Comparison of ENCODE assay signal across 1 cellular context in the genomic region with DNA sequence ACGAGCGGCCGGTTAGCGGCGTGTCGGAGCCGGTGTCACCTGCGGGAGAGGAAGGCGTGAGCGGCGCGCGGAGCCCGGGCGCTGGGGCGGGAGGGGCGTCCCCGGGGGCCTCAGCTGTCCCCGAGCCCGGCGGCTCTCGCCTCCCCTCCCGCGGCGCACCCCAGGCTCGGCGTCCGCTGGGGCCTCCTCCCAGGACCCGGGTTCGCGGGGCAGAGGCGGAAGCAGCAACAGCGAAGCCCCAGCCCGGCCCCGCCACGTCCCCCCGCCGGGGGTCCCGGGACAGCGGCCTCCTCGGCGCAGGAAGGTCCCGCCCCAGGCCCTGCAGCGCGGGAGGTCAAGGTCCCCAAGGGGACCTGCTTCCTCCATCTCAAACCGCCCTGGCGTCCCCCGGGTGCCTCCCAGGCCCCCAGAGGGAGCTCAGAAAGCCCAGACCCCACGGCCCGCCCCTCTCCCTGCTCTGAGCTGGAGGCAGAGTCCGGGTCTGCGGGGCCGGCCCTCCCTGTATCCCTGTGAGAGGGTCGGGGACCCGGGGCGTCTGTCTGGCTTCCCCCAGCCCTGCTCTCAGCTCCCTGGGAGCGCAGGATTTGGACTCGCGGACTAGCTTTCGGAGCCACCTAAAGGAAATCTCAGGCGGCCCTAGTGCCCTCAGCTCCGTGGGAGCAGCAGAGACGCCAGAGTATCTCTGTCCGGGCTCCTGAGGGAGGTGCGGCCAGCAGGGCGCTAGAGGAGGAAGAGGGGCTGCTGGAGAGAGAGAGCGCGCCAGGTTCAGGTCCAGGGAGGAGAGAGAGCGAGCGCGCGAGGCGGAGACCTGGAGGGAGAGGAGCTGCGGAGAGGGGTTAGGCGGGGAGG.
TF ChIP-seq lines count a peak whose summit lies in the region.

No MANE protein-coding gene starts in this region.

TF ChIP-seq in H1, 55 proteins besides CTCF, POLR2A, EP300 and RAD21:
- no peak for TF ChIP-seq SRF (IDR thresholded peaks at IDR 0.05; ENCODE audit: low read depth, low read length)
- TF ChIP-seq SP2 (IDR thresholded peaks at IDR 0.05; ENCODE audit: low read length) = no peak
- no peak for TF ChIP-seq JUND (IDR thresholded peaks at IDR 0.05; ENCODE audit: low read length)
- TF ChIP-seq EGR1 (IDR thresholded peaks at IDR 0.05; ENCODE audit: borderline replicate concordance, low read depth, low read length) = no peak
- TF ChIP-seq CEBPB (IDR thresholded peaks at IDR 0.05; ENCODE audit: low read depth, low read length) = no peak
- no peak for TF ChIP-seq TAF7 (optimal IDR thresholded peaks at IDR 0.05; ENCODE audit: borderline replicate concordance, low read depth, low read length)
- no peak for TF ChIP-seq HDAC2 (IDR thresholded peaks at IDR 0.05; ENCODE audit: borderline replicate concordance in 1 of 2, low read depth in 2 of 2, low read length in 2 of 2)
- TF ChIP-seq SIN3A (conservative IDR thresholded peaks at IDR 0.05 in 1 of 2, IDR thresholded peaks at IDR 0.05 in 1 of 2; ENCODE audit: low read depth in 1 of 2, low read length in 2 of 2) = no peak
- TF ChIP-seq SUZ12 (IDR thresholded peaks at IDR 0.05; ENCODE audit: low read length) = peak; percentile 44; the same call in 1 of the 2 replicates
- TF ChIP-seq KDM4A (IDR thresholded peaks at IDR 0.05; ENCODE audit: low read depth, low read length, severe bottlenecking) = peak; percentile 78
